Comparison of ENCODE assay signal across 5 cellular contexts in genomic region chr6:41071501-41071922, GRCh38. TPM values are rescaled to one million over a fixed set of nuclear protein-coding genes. Genes with fewer than 3 reads are reported as not detected.
DNase-seq lines count a peak whose midpoint lies in the region; ATAC-seq and TF ChIP-seq lines count a peak whose summit lies in the region.

No MANE protein-coding gene starts in this region.

- peak overlapping the region; percentile 93 for H3K4me3 Mint-ChIP-seq in activated CD4-positive, alpha-beta memory T cell treated with anti-CD3 and anti-CD28 coated beads for 36 hours

- H3K9me3 Mint-ChIP-seq in activated CD4-positive, alpha-beta memory T cell treated with anti-CD3 and anti-CD28 coated beads for 36 hours: no peaks in the 10 kb centered on the region

- H3K27ac Mint-ChIP-seq in activated CD4-positive, alpha-beta memory T cell treated with anti-CD3 and anti-CD28 coated beads for 36 hours: peak overlapping the region; percentile 98

- CTCF ChIA-PET in activated CD4-positive, alpha-beta memory T cell treated with anti-CD3 and anti-CD28 coated beads for 36 hours (lab: Charles Lee): interaction anchor here (0.6 to 2.0 kb wide), 4 partner anchors 31 to 111 kb away, joined by 3 to 8 read pairs (median 4); no protein-coding TSS in a partner anchor

- H3K36me3 Mint-ChIP-seq in activated CD4-positive, alpha-beta memory T cell treated with anti-CD3 and anti-CD28 coated beads for 36 hours: peaks cover 39% of the 10 kb centered on the region

- no peaks in the 10 kb centered on the region for H3K27me3 ChIP-seq in kidney epithelial cell (ENCODE audit: control insufficient read depth, insufficient read depth, low read length)

- TF ChIP-seq CTCF in HFF-Myc (IDR thresholded peaks at IDR 0.05; ENCODE audit: low read depth, low read length, missing control alignments): no peak
- no peak for TF ChIP-seq CTCF in kidney epithelial cell (IDR thresholded peaks at IDR 0.05; ENCODE audit: insufficient read depth, low read length, poor library complexity, severe bottlenecking)

- no peaks in the 10 kb centered on the region for H3K27me3 Mint-ChIP-seq in activated CD4-positive, alpha-beta memory T cell treated with anti-CD3 and anti-CD28 coated beads for 36 hours

- DNase-seq in HFF-Myc (ENCODE audit: extremely low read depth, low read depth) (no peak), kidney epithelial cell (ENCODE audit: low read depth) (no peak), NCI-H2081 (lab: John Stamatoyannopoulos, UW) (no peak)
- no peak for DNase-seq in activated CD4-positive, alpha-beta memory T cell treated with anti-CD3 and anti-CD28 coated beads for 36 hours

- intact Hi-C loops in activated CD4-positive, alpha-beta memory T cell treated with anti-CD3 and anti-CD28 coated beads for 36 hours (cut with micrococcal nuclease): loop anchor here (5.0 kb wide), 3 partner anchors 111 to 1844 kb away; partner anchors contain the start of genes FOXP4 and KCNK5

- no peaks in the 10 kb centered on the region for H3K36me3 ChIP-seq in kidney epithelial cell (ENCODE audit: control insufficient read depth, insufficient read depth, low read length)

- H3K4me1 Mint-ChIP-seq in activated CD4-positive, alpha-beta memory T cell treated with anti-CD3 and anti-CD28 coated beads for 36 hours (ENCODE audit: low read depth): peaks cover 54% of the 10 kb centered on the region

- peak overlapping the region; percentile 85 for H3K4me3 ChIP-seq in HFF-Myc (replicated peaks; ENCODE audit: low read depth, low read length)
- H3K4me3 ChIP-seq in kidney epithelial cell (ENCODE audit: low read depth, low read length): peak overlapping the region; percentile 75

- POLR2A ChIA-PET in activated CD4-positive, alpha-beta memory T cell treated with anti-CD3 and anti-CD28 coated beads for 36 hours (lab: Charles Lee): no interaction called here

- ATAC-seq in HG03095 (IDR thresholded peaks at IDR 0.05; ENCODE audit: unreplicated experiment): no peak

RNA-seq across cellular contexts. Expression of gene OARD1, which starts 0.6 kb away (rescaled TPM):
- 10 to 100 TPM; 40.5 to 42.9 TPM for total RNA-seq in activated CD4-positive, alpha-beta memory T cell treated with anti-CD3 and anti-CD28 coated beads for 36 hours
- total RNA-seq in kidney epithelial cell: 16.1 and 19.4 TPM in 2 replicates

RNA-seq across cellular contexts. Expression of gene NFYA, which starts 1.3 kb away (rescaled TPM):
- total RNA-seq in activated CD4-positive, alpha-beta memory T cell treated with anti-CD3 and anti-CD28 coated beads for 36 hours: 10 to 100 TPM; 30.2 to 30.4 TPM
- total RNA-seq in kidney epithelial cell: 33.3 and 36.6 TPM in 2 replicates

RNA-seq across cellular contexts. Expression of gene APOBEC2, which starts 18.5 kb away (rescaled TPM):
- total RNA-seq in activated CD4-positive, alpha-beta memory T cell treated with anti-CD3 and anti-CD28 coated beads for 36 hours: not detected
- not detected in 2 replicates for total RNA-seq in kidney epithelial cell

RNA-seq across cellular contexts. Expression of gene TSPO2, which starts 29.2 kb away (rescaled TPM):
- not detected for total RNA-seq in activated CD4-positive, alpha-beta memory T cell treated with anti-CD3 and anti-CD28 coated beads for 36 hours
- total RNA-seq in kidney epithelial cell: not detected in 2 replicates

RNA-seq across cellular contexts. Expression of gene UNC5CL, which starts 32.5 kb away (rescaled TPM):
- total RNA-seq in activated CD4-positive, alpha-beta memory T cell treated with anti-CD3 and anti-CD28 coated beads for 36 hours: 1 to 10 TPM; 2.4 to 2.5 TPM
- 1.1 and 1.8 TPM in 2 replicates for total RNA-seq in kidney epithelial cell
